Comparison of ENCODE assay signal across 8 cellular contexts in genomic region chr10:88880287-88881094, GRCh38. TPM values are rescaled to one million over a fixed set of nuclear protein-coding genes. Genes with fewer than 3 reads are reported as not detected.
DNase-seq lines count a peak whose midpoint lies in the region; ATAC-seq and TF ChIP-seq lines count a peak whose summit lies in the region.

No MANE protein-coding gene starts in this region.

- TF ChIP-seq CTCF in osteoblast (IDR thresholded peaks at IDR 0.05; ENCODE audit: extremely low read depth, low read depth, low read length): no peak
- no peak for TF ChIP-seq CTCF in testis (IDR thresholded peaks at IDR 0.05)

- TF ChIP-seq POLR2A in testis (IDR thresholded peaks at IDR 0.05): no peak

- peaks cover 32 to 41% (median 39%) of the 10 kb centered on the region in 3 donors for H3K4me1 Mint-ChIP-seq in IgD-negative memory B cell
- peaks cover 68% of the 10 kb centered on the region for H3K4me1 Mint-ChIP-seq in activated naive CD4-positive, alpha-beta T cell treated with anti-CD3 and anti-CD28 coated beads, Interleukin-2, amount 50 U/mL, for 24 hours

- DNase-seq in EH (ENCODE audit: low read depth): peak; percentile 87
- peak; percentile 81 for DNase-seq in SK-N-DZ (ENCODE audit: low spot score)
- peak; percentile 83 for DNase-seq in glomerular visceral epithelial cell (ENCODE audit: extremely low spot score)
- peak; percentile 94 for DNase-seq in osteoblast (ENCODE audit: insufficient read length, low spot score, missing footprints)
- peak; percentile 89 for DNase-seq in testis

- H3K9me3 ChIP-seq in osteoblast (ENCODE audit: low read depth, low read length) (no peaks in the 10 kb centered on the region), testis (no peaks in the 10 kb centered on the region)

- H3K27ac ChIP-seq in osteoblast (ENCODE audit: low read depth, low read length) (peak overlapping the region; percentile 74), testis (peak overlapping the region; percentile 94 to 95)

- H3K36me3 ChIP-seq in osteoblast (ENCODE audit: insufficient read depth, low read length): no peaks in the 10 kb centered on the region
- H3K36me3 ChIP-seq in testis (ENCODE audit: low read depth, missing control alignments): no peaks in the 10 kb centered on the region

- no peaks in the 10 kb centered on the region for H3K27me3 Mint-ChIP-seq in IgD-negative memory B cell
- no peaks in the 10 kb centered on the region for H3K27me3 Mint-ChIP-seq in activated naive CD4-positive, alpha-beta T cell treated with anti-CD3 and anti-CD28 coated beads, Interleukin-2, amount 50 U/mL, for 24 hours

- peak; percentile 61 for ATAC-seq in GM21529 (IDR thresholded peaks at IDR 0.05; ENCODE audit: unreplicated experiment)

- peaks cover 4% of the 10 kb centered on the region for H3K36me3 Mint-ChIP-seq in IgD-negative memory B cell
- peaks cover 7% of the 10 kb centered on the region for H3K36me3 Mint-ChIP-seq in activated naive CD4-positive, alpha-beta T cell treated with anti-CD3 and anti-CD28 coated beads, Interleukin-2, amount 50 U/mL, for 24 hours

- H3K4me1 ChIP-seq in osteoblast (ENCODE audit: insufficient read depth, low read length) (peaks cover 32% of the 10 kb centered on the region), testis (peaks cover 6% of the 10 kb centered on the region)

- H3K27me3 ChIP-seq in osteoblast (ENCODE audit: insufficient read depth, low read length) (no peaks in the 10 kb centered on the region), testis (no peaks in the 10 kb centered on the region)

- peak overlapping the region; percentile 92 to 98 (median 93) for H3K27ac Mint-ChIP-seq in IgD-negative memory B cell
- peak overlapping the region; percentile 97 for H3K27ac Mint-ChIP-seq in activated naive CD4-positive, alpha-beta T cell treated with anti-CD3 and anti-CD28 coated beads, Interleukin-2, amount 50 U/mL, for 24 hours

- H3K9me3 Mint-ChIP-seq in IgD-negative memory B cell: no peaks in the 10 kb centered on the region
- no peaks in the 10 kb centered on the region for H3K9me3 Mint-ChIP-seq in activated naive CD4-positive, alpha-beta T cell treated with anti-CD3 and anti-CD28 coated beads, Interleukin-2, amount 50 U/mL, for 24 hours

- peaks cover 37% of the 10 kb centered on the region for H3K79me2 ChIP-seq in osteoblast (ENCODE audit: insufficient read depth, low read length)

- H4K20me1 ChIP-seq in osteoblast (ENCODE audit: insufficient read depth, low read length): no peaks in the 10 kb centered on the region

- peak overlapping the region; percentile 90 for H2AFZ ChIP-seq in osteoblast (ENCODE audit: low read length)

- peak overlapping the region; percentile 93 to 100 (median 98) for H3K4me3 Mint-ChIP-seq in IgD-negative memory B cell
- H3K4me3 Mint-ChIP-seq in activated naive CD4-positive, alpha-beta T cell treated with anti-CD3 and anti-CD28 coated beads, Interleukin-2, amount 50 U/mL, for 24 hours: peak overlapping the region; percentile 94

- peak overlapping the region; percentile 75 for H3K4me3 ChIP-seq in osteoblast (ENCODE audit: insufficient read depth, low read length)
- peak overlapping the region; percentile 81 to 93 for H3K4me3 ChIP-seq in testis

- intact Hi-C loops in testis (cut with DNase I; ENCODE audit: low total_unique reads): no loop called here

- WGBS in testis, 2 donors: 0% methylated on average over 4 to 73 of the region's 84 CpGs

- H3K4me2 ChIP-seq in osteoblast (ENCODE audit: insufficient read depth, low read length): peak overlapping the region; percentile 93

RNA-seq across cellular contexts. Expression of gene STAMBPL1, which starts 0.4 kb away (rescaled TPM):
- polyA plus RNA-seq in IgD-negative memory B cell (19.0 TPM), testis (ENCODE audit: insufficient read depth, low read depth, low replicate concordance) (37.5 TPM)
- polyA plus RNA-seq in SK-N-DZ (2014; cell fraction: cytosol; rRNA removed): 23.1 and 36.5 TPM in 2 replicates
- 33.0 and 40.9 TPM in 2 replicates for polyA plus RNA-seq in SK-N-DZ (2014; cell fraction: nucleus; rRNA removed)
- total RNA-seq in osteoblast (10.3 and 11.6 TPM in 2 replicates), testis (10 to 100 TPM; 20.0 to 32.3 TPM)

RNA-seq across cellular contexts. Expression of gene ANKRD22, which starts 28.8 kb away (rescaled TPM):
- polyA plus RNA-seq in IgD-negative memory B cell (not detected), testis (ENCODE audit: insufficient read depth, low read depth, low replicate concordance) (1.3 TPM)
- polyA plus RNA-seq in SK-N-DZ (2014; cell fraction: cytosol; rRNA removed): not detected in 2 replicates
- polyA plus RNA-seq in SK-N-DZ (2014; cell fraction: nucleus; rRNA removed): not detected in 2 replicates
- total RNA-seq in osteoblast (under 0.01 TPM in 2 replicates), testis (under 1 TPM in 1 of 2 donors, not detected in 1; 0.31 TPM)

Comparison
In these comparisons a context has a peak if more than half of its experiments do, and no peak if none do; other contexts are left out.
1. Peak in every context shown above with its lines: DNase-seq, ATAC-seq, H3K4me3 ChIP-seq and H3K27ac ChIP-seq.